9 cellular contexts compared by ENCODE assay signal in the genomic region with DNA sequence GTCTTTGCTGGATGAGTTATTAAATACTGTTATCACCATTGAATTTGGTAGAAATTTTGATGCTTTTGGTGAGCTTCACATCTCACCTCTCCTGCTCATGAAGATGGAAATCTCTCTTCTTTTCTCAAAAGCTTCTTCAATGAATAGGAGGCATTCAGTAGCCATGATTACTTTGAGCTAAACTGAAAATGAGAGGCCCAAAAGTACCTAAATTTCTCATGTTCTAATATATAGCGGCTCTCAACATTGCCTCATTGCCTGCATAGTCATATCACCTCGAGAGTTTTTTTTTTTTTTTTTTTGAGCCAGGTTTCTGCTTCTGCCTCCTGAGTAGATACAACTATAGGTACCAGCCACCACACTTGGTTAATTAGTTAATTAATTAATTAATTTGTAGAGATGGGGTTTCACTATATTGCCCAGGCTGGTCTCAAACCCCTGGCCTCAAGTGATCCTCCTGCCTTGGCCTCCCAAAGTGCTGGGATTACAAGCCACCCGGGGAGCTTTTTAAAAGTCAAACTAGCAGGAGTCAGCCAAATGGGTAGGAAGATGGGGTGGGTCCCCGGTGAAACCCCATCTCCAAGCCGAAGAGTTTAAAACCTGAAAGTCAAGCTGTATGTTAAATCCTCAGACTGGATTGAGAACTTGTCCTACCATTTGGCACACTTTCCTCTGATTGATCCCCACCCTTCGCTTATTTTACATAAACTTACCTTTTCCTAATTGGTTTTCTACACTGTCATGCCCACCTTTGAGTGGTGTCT.
A peak's percentile ranks its signal among the peaks of the same experiment; 100 is the strongest.
DNase-seq lines count a peak whose midpoint lies in the region; ATAC-seq, FAIRE-seq and TF ChIP-seq lines count a peak whose summit lies in the region.
"Had no signal": no experiment of that assay in that cellular context is flagged by ENCODE, and none has a peak within 500 bp of the region (broad histone marks: within the 10 kb centered on the region; RNA-seq: fewer than 3 reads in every experiment).

No MANE protein-coding gene starts in this region.

- H3K4me3 ChIP-seq in ovary = no peak overlapping the region
- H3K4me3 ChIP-seq in kidney (ENCODE audit: low read length in 2 of 2) = no peak overlapping the region

- H3K27ac Mint-ChIP-seq in activated T-cell treated with anti-CD3 and anti-CD28 coated beads, Interleukin-2, amount 50 U/mL, for 72 hours = peak overlapping the region; percentile 99
- peak overlapping the region; percentile 100 for H3K27ac Mint-ChIP-seq in stimulated activated naive CD8-positive, alpha-beta T cell treated with anti-CD3 and anti-CD28 coated beads, Interleukin-15, amount 100 ng/mL, for 72 hours

- WGBS in ovary, 3 donors = 87 to 91% (median 90%) methylated on average over 6 of the region's 6 CpGs

- no peaks in the 10 kb centered on the region for H3K27me3 ChIP-seq in ovary

- TF ChIP-seq EP300 in ovary (IDR thresholded peaks at IDR 0.05) = no peak

- H3K9me3 Mint-ChIP-seq in activated T-cell treated with anti-CD3 and anti-CD28 coated beads, Interleukin-2, amount 50 U/mL, for 72 hours = no peaks in the 10 kb centered on the region
- no peaks in the 10 kb centered on the region for H3K9me3 Mint-ChIP-seq in stimulated activated naive CD8-positive, alpha-beta T cell treated with anti-CD3 and anti-CD28 coated beads, Interleukin-15, amount 100 ng/mL, for 72 hours

- H3K9ac ChIP-seq in kidney (ENCODE audit: low read length in 2 of 2) = no peak overlapping the region

- peak; percentile 60 to 65 for ATAC-seq in activated T-cell treated with anti-CD3 and anti-CD28 coated beads, Interleukin-2, amount 50 U/mL, for 72 hours (replicated peaks in 1 of 2)
- ATAC-seq in HG02610 (IDR thresholded peaks at IDR 0.05; ENCODE audit: unreplicated experiment) = peak; percentile 66
- peak; percentile 32 for ATAC-seq in HG03558 (IDR thresholded peaks at IDR 0.05; ENCODE audit: extremely low read depth, unreplicated experiment)
- peak; percentile 74 for ATAC-seq in stimulated activated naive CD8-positive, alpha-beta T cell treated with anti-CD3 and anti-CD28 coated beads, Interleukin-15, amount 100 ng/mL, for 72 hours

- H3K4me1 ChIP-seq in ovary (ENCODE audit: insufficient read depth) = no peaks in the 10 kb centered on the region
- no peaks in the 10 kb centered on the region for H3K4me1 ChIP-seq in kidney (ENCODE audit: control insufficient read depth in 1 of 2, insufficient read depth in 1 of 2, low read depth in 1 of 2, low read length in 2 of 2)

- H3K36me3 ChIP-seq in ovary (no peaks in the 10 kb centered on the region), kidney (ENCODE audit: control insufficient read depth in 1 of 2, insufficient read depth in 2 of 2, low read length in 2 of 2) (no peaks in the 10 kb centered on the region)

- H3K27me3 Mint-ChIP-seq in activated T-cell treated with anti-CD3 and anti-CD28 coated beads, Interleukin-2, amount 50 U/mL, for 72 hours (ENCODE audit: low read depth) = no peaks in the 10 kb centered on the region
- H3K27me3 Mint-ChIP-seq in stimulated activated naive CD8-positive, alpha-beta T cell treated with anti-CD3 and anti-CD28 coated beads, Interleukin-15, amount 100 ng/mL, for 72 hours = no peaks in the 10 kb centered on the region

- H3K9me3 ChIP-seq in ovary (no peaks in the 10 kb centered on the region), kidney (ENCODE audit: control insufficient read depth in 1 of 2, low read length in 2 of 2) (no peaks in the 10 kb centered on the region)

- no peak for TF ChIP-seq POLR2A in ovary (IDR thresholded peaks at IDR 0.05)

- H3K27ac ChIP-seq in ovary (no peak overlapping the region), kidney (ENCODE audit: low read depth in 2 of 2, low read length in 2 of 2) (no peak overlapping the region)

- DNase-seq in activated T-cell treated with anti-CD3 and anti-CD28 coated beads, Interleukin-2, amount 50 U/mL, for 72 hours = peak in 1 of 2 donors; percentile 11
- DNase-seq in activated T-cell treated with anti-CD3 and anti-CD28 coated beads, Interleukin-2, amount 50 U/mL, for 1 hour = no peak
- no peak for DNase-seq in stimulated activated naive CD8-positive, alpha-beta T cell treated with anti-CD3 and anti-CD28 coated beads, Interleukin-15, amount 100 ng/mL, for 72 hours
- DNase-seq in ovary (no peak), kidney (no peak), RKO (ENCODE audit: low spot score) (no peak)
- DNase-seq: NCI-H1092 had no signal

- peaks cover 4 to 11% of the 10 kb centered on the region in 2 donors for H3K36me3 Mint-ChIP-seq in activated T-cell treated with anti-CD3 and anti-CD28 coated beads, Interleukin-2, amount 50 U/mL, for 72 hours (ENCODE audit: insufficient read depth in 2 of 2)

- H3K4me3 Mint-ChIP-seq in activated T-cell treated with anti-CD3 and anti-CD28 coated beads, Interleukin-2, amount 50 U/mL, for 72 hours = peak overlapping the region; percentile 76 to 89
- H3K4me3 Mint-ChIP-seq in stimulated activated naive CD8-positive, alpha-beta T cell treated with anti-CD3 and anti-CD28 coated beads, Interleukin-15, amount 100 ng/mL, for 72 hours = peak overlapping the region; percentile 80 to 88

- peaks cover 54% of the 10 kb centered on the region for H3K4me1 Mint-ChIP-seq in activated T-cell treated with anti-CD3 and anti-CD28 coated beads, Interleukin-2, amount 50 U/mL, for 72 hours (ENCODE audit: low read depth)
- peaks cover 38% of the 10 kb centered on the region for H3K4me1 Mint-ChIP-seq in stimulated activated naive CD8-positive, alpha-beta T cell treated with anti-CD3 and anti-CD28 coated beads, Interleukin-15, amount 100 ng/mL, for 72 hours

- FAIRE-seq in kidney (lab: Jason Lieb, UNC) = no peak

- intact Hi-C loops in ovary (cut with DNase I) = no loop called here
- intact Hi-C loops in kidney (cut with DNase I) = no loop called here

- no peak for TF ChIP-seq CTCF in ovary (IDR thresholded peaks at IDR 0.05)
- no peak for TF ChIP-seq CTCF in kidney (IDR thresholded peaks at IDR 0.05; ENCODE audit: borderline replicate concordance, extremely low read depth, insufficient read depth)
